Comparison of ENCODE assay signal across 27 cellular contexts in the genomic region with DNA sequence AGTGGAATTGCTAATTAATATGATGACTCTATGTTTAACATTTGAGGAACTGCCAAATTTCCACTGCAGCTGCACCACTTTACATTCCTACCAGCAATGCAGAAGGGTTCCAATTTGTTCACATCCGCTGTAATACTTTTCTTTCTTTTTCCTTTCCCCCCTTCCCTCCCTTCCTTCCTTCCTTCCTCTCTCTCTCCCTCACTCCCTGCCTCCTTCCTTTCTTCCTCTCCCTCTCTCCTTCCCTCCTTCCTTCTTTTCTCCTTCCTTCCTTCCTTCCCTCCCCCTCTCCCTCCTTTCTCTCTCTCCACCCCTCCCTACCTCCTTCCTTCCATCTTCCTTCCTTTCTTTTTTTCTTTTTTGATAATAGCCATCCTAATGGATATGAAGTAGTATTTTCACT.
"Had no signal": no experiment of that assay in that cellular context is flagged by ENCODE, and none has a peak within 500 bp of the region (broad histone marks: within the 10 kb centered on the region; RNA-seq: fewer than 3 reads in every experiment).

No MANE protein-coding gene starts in this region.

- DNase-seq: natural killer cell; occipital lobe; ovary; posterior cingulate gyrus; psoas muscle; right cardiac atrium; spleen; stimulated activated CD4-positive, alpha-beta T cell treated with anti-CD3 and anti-CD28 coated beads, Interleukin-12 subunit alpha, Interleukin-12 subunit beta, amount 100 ng/mL, for 4 hours; stimulated activated CD4-positive, alpha-beta T cell treated with anti-CD3 and anti-CD28 coated beads, Interleukin-2, amount 100 ng/mL, for 24 hours; stimulated activated CD4-positive, alpha-beta T cell treated with anti-CD3 and anti-CD28 coated beads, Interleukin-2, amount 100 ng/mL, for 48 hours; stimulated activated CD4-positive, alpha-beta T cell treated with anti-CD3 and anti-CD28 coated beads, Interleukin-4, amount 100 ng/mL, for 24 hours; stimulated activated naive B cell treated with anti-CD40 and anti-IgM and Interleukin-4, amounts not matched to agents 10 μg/mL and 1 μg/mL and 100 μg/mL, for 72 hours; stimulated activated naive CD4-positive, alpha-beta T cell treated with Interleukin-2 at 50 U/mL for 16 hours; stomach; thyroid gland; trophoblast cell; upper lobe of left lung had no signal

- H3K9me3 ChIP-seq: ovary, psoas muscle, spleen, stomach, thoracic aorta, thyroid gland, tibial nerve, upper lobe of left lung, vagina had no signal

- FAIRE-seq: urothelium cell line had no signal

- H3K4me3 ChIP-seq: neural progenitor cell, ovary, psoas muscle, skin epidermis, smooth muscle cell, spleen, stomach, thoracic aorta, thyroid gland, tibial nerve, upper lobe of left lung, vagina had no signal

- H3K27me3 ChIP-seq: ovary, spleen, stomach, thyroid gland, tibial nerve, upper lobe of left lung, vagina had no signal

- H2AFZ ChIP-seq: neural progenitor cell, parathyroid adenoma had no signal

- H3K36me3 ChIP-seq: neural progenitor cell, ovary, spleen, stomach, thoracic aorta, thyroid gland, tibial nerve, upper lobe of left lung, vagina had no signal

- ATAC-seq: natural killer cell; psoas muscle; right cardiac atrium; sciatic nerve; stimulated activated effector memory CD8-positive, alpha-beta T cell treated with anti-CD3 and anti-CD28 coated beads, Interleukin-12 subunit alpha, Interleukin-12 subunit beta, amount 100 ng/mL, for 72 hours; stimulated activated naive B cell treated with anti-CD40 and anti-IgM and Interleukin-4, amounts not matched to agents 10 μg/mL and 1 μg/mL and 100 μg/mL, for 72 hours had no signal

- H3K27ac ChIP-seq: neural progenitor cell, ovary, parathyroid adenoma, psoas muscle, skin epidermis, spleen, stomach, thoracic aorta, thyroid gland, tibial nerve, upper lobe of left lung, vagina had no signal

- H3K9ac ChIP-seq: neural progenitor cell, parathyroid adenoma had no signal

- H3K4me2 ChIP-seq: neural progenitor cell, smooth muscle cell had no signal
